ENCODE assay signal across 8 cellular contexts in the genomic region with DNA sequence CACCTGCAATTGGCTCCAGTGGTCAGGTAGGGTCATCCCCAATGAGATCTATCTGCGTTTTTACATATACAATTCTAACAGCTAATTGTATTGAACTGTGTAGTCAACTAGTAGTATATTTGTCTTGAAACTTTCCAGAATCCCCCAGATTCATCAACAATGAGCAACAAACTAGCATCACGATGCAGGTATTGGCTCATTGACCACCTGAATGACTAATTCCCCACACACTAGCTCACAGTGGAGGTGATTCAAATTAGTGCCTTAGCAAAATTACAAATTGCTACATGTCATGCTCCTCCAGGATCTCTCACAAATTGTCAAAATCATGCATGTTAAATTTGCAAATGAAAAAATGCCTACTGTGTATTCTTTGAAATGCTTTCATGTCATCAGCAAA.
"Had no signal": no experiment of that assay in that cellular context is flagged by ENCODE, and none has a peak within 500 bp of the region (broad histone marks: within the 10 kb centered on the region; RNA-seq: fewer than 3 reads in every experiment).

No MANE protein-coding gene starts in this region.

- H2AFZ ChIP-seq: GM23248 had no signal

- H3K27ac Mint-ChIP-seq: HFFc6 had no signal

- H3K4me1 ChIP-seq: HAP-1 had no signal

- H3K36me3 ChIP-seq: HAP-1 had no signal

- H3K27ac ChIP-seq: GM23248, HL-60 had no signal

- DNase-seq: GM23248, GOT3, H7, HFFc6, IMR-90 had no signal

- H3K4me3 Mint-ChIP-seq: HFFc6 had no signal

- H3K9ac ChIP-seq: GM23248 had no signal

- H3K9me3 Mint-ChIP-seq: HFFc6 had no signal

- ATAC-seq: HCT116 had no signal

- H3K9me3 ChIP-seq: HAP-1 had no signal

- H3K4me3 ChIP-seq: GM23248, HAP-1 had no signal
